ENCODE assay signal across 25 cellular contexts in genomic region chr1:44760876-44761275, GRCh38. TPM values are rescaled to one million over a fixed set of nuclear protein-coding genes. Genes with fewer than 3 reads are reported as not detected.
"Had no signal": no experiment of that assay in that cellular context is flagged by ENCODE, and none has a peak within 500 bp of the region (broad histone marks: within the 10 kb centered on the region; RNA-seq: fewer than 3 reads in every experiment).

No MANE protein-coding gene starts in this region.

- FAIRE-seq: HepG2, RCC 7860 had no signal

- H3K27me3 ChIP-seq: MG63, SJCRH30 had no signal

- H3K27ac ChIP-seq: SJCRH30 had no signal

- DNase-seq: IMR-90, Karpas-422, KG1, MG63, NCI-H1092, NCI-H1105 treated with DMSO at 0.1 percent for 48 hours, NCI-H1417 treated with DMSO at 0.1 percent for 48 hours, NCI-H146, NCI-H187, NCI-H2029, NCI-H2081 treated with DMSO at 0.1 percent for 48 hours, NCI-H2171, NCI-H226, NCI-H446, NCI-H510A, NCI-H524 treated with DMSO at 0.1 percent for 48 hours, NCI-H69, NCI-H774, RPMI8226, SHP77 treated with DMSO at 0.1 percent for 48 hours, SJCRH30 had no signal

- ATAC-seq: HepG2, SK-N-SH treated with all-trans-retinoic acid at 6 μM for 48 hours had no signal

- H3K4me3 ChIP-seq: MG63, SJCRH30 had no signal

- H3K9me3 ChIP-seq: MG63, SJCRH30 had no signal

RNA-seq across cellular contexts. Expression of gene BEST4, which starts 27.1 kb away (rescaled TPM):
- total RNA-seq: HT1080, IMR-90, SJCRH30 had no signal

RNA-seq across cellular contexts. Expression of gene RNU5D-1, which starts 29.9 kb away (rescaled TPM):
- total RNA-seq: HT1080, IMR-90, SJCRH30 had no signal
- polyA plus RNA-seq: HepG2, IMR-90 had no signal
